In genomic region chrX:25067271-25068172, GRCh38 we compare ENCODE assay signal across 14 cellular contexts. TPM values are rescaled to one million over a fixed set of nuclear protein-coding genes. Genes with fewer than 3 reads are reported as not detected.
DNase-seq lines count a peak whose midpoint lies in the region; ATAC-seq, FAIRE-seq and TF ChIP-seq lines count a peak whose summit lies in the region.
"Had no signal": no experiment of that assay in that cellular context is flagged by ENCODE, and none has a peak within 500 bp of the region (broad histone marks: within the 10 kb centered on the region; RNA-seq: fewer than 3 reads in every experiment).

No MANE protein-coding gene starts in this region.

- no peak overlapping the region for H3K27ac ChIP-seq in CD4-positive, alpha-beta T cell (ENCODE audit: low read depth, low read length)
- H3K27ac ChIP-seq: BLaER1, upper lobe of right lung had no signal

- H3K4me3 Mint-ChIP-seq in CD4-positive, alpha-beta T cell = peak overlapping the region; percentile 11
- H3K4me3 Mint-ChIP-seq: brain had no signal

- H3K36me3 Mint-ChIP-seq in CD4-positive, alpha-beta T cell (ENCODE audit: low read depth) = no peaks in the 10 kb centered on the region
- H3K36me3 Mint-ChIP-seq: brain had no signal

- H3K9me3 ChIP-seq in CD4-positive, alpha-beta T cell (ENCODE audit: control insufficient read depth, low read length) = no peaks in the 10 kb centered on the region
- H3K9me3 ChIP-seq: BLaER1, upper lobe of right lung had no signal

- no peak for ATAC-seq in CD4-positive, alpha-beta T cell (ENCODE audit: poor library complexity)
- peak; percentile 82 for ATAC-seq in GM18907 (IDR thresholded peaks at IDR 0.05; ENCODE audit: unreplicated experiment)
- ATAC-seq in HG03196 (IDR thresholded peaks at IDR 0.05; ENCODE audit: unreplicated experiment) = peak; percentile 61
- no peak for ATAC-seq in HG03045 (IDR thresholded peaks at IDR 0.05; ENCODE audit: unreplicated experiment)
- ATAC-seq: esophagus mucosa, upper lobe of right lung had no signal

- intact Hi-C loops in CD4-positive, alpha-beta T cell (cut with DNase I, micrococcal nuclease) = no loop called here

- no peaks in the 10 kb centered on the region for H3K27me3 ChIP-seq in CD4-positive, alpha-beta T cell (ENCODE audit: control insufficient read depth, insufficient read depth, low read length)
- H3K27me3 ChIP-seq: upper lobe of right lung had no signal

- DNase-seq in CD4-positive, alpha-beta T cell = no peak
- DNase-seq in NCI-H1048 (lab: John Stamatoyannopoulos, UW) (no peak), GOT3 (lab: John Stamatoyannopoulos, UW) (no peak), NCI-H510A treated with DMSO at 0.1 percent for 48 hours (lab: John Stamatoyannopoulos, UW) (no peak)
- DNase-seq: activated CD8-positive, alpha-beta memory T cell treated with anti-CD3 and anti-CD28 coated beads, Interleukin-2, amount 50 U/mL, for 48 hours; NCI-H2081; upper lobe of right lung had no signal

- CTCF ChIA-PET in CD4-positive, alpha-beta T cell (lab: Charles Lee) = interaction anchor here (0.6 kb wide), 1 partner anchor 147 kb away, joined by 4 read pairs; no protein-coding TSS in a partner anchor

- FAIRE-seq in colon (lab: Jason Lieb, UNC) = peak; percentile 97

- H3K27me3 Mint-ChIP-seq in CD4-positive, alpha-beta T cell = no peaks in the 10 kb centered on the region

- H3K27ac Mint-ChIP-seq in CD4-positive, alpha-beta T cell = no peak overlapping the region
- H3K27ac Mint-ChIP-seq: brain had no signal

- POLR2A ChIA-PET in CD4-positive, alpha-beta T cell (lab: Charles Lee) = interaction anchor here (0.7 kb wide), 1 partner anchor 53 kb away, joined by 4 read pairs; no protein-coding TSS in a partner anchor

- H3K9me3 Mint-ChIP-seq in CD4-positive, alpha-beta T cell = no peaks in the 10 kb centered on the region

- H3K4me1 Mint-ChIP-seq in CD4-positive, alpha-beta T cell (ENCODE audit: low read depth) = peaks cover 12% of the 10 kb centered on the region

- no peak for TF ChIP-seq CTCF in CD4-positive, alpha-beta T cell (IDR thresholded peaks at IDR 0.05)

RNA-seq across cellular contexts. Expression of gene ARX, which starts 51.8 kb away (rescaled TPM):
- not detected for total RNA-seq in CD4-positive, alpha-beta T cell
- total RNA-seq: esophagus mucosa, upper lobe of right lung had no signal

Comparison
In these comparisons a context has a peak if more than half of its experiments do, and no peak if none do; other contexts are left out.
1. ATAC-seq: peak in GM18907 (single experiment) and HG03196 (single experiment); none in CD4-positive, alpha-beta T cell (single experiment) and HG03045 (single experiment).